13 cellular contexts compared by ENCODE assay signal in the genomic region with DNA sequence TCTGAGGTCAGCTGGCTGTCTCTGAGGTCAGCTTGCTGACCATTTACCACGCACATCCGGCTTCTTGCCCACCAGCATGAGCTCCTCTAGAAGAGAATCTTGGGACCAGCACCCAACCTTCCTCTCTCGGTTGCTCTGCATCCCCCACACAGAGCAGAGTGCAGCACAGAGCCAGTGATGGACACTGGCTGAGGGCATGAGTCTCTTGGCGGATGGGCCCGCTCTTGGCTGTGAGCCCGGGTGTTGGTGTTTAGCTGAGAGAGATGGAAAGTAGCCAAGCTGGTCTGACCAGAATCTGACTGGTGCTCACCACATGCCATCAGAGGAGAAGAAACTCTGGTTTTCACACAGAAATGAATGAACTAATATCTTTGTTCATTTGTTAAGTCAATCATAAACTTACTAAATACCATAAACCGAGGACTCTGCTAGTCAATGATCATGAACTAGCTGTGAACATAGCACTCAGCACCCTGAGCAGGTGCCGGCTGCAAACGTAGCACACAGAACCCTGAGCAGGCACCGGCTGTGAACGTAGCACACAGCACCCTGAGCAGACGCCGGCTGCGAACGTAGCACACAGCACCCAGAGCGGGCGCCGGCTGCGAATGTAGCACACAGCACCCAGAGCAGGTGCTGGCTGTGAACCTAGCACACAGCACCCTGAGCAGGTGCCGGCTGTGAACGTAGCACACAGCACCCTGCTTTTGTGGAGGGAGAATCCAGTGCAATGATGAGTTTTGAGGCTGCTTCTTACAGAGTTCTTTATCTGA. TPM values are rescaled to one million over a fixed set of nuclear protein-coding genes. Genes with fewer than 3 reads are reported as not detected.
DNase-seq lines count a peak whose midpoint lies in the region; ATAC-seq and TF ChIP-seq lines count a peak whose summit lies in the region.
"Had no signal": no experiment of that assay in that cellular context is flagged by ENCODE, and none has a peak within 500 bp of the region (broad histone marks: within the 10 kb centered on the region; RNA-seq: fewer than 3 reads in every experiment).

No MANE protein-coding gene starts in this region.

- H3K27ac Mint-ChIP-seq in T-helper 17 cell: no peak overlapping the region
- H3K27ac Mint-ChIP-seq: natural killer cell treated with Interleukin-12 subunit alpha and Interleukin-12 subunit beta and Interleukin-15 and Interleukin-18, amount 100 ng/mL, for 72 hours had no signal

- H2AFZ ChIP-seq in mammary epithelial cell (ENCODE audit: low read depth, low read length): no peak overlapping the region

- dilution Hi-C loops in mammary epithelial cell (cut with HindIII; ENCODE audit: low sequenced_read_pairs): no loop called here

- H3K27me3 ChIP-seq in mammary epithelial cell (ENCODE audit: insufficient read depth, low read length): no peaks in the 10 kb centered on the region
- H3K27me3 ChIP-seq: uterus had no signal

- no peaks in the 10 kb centered on the region for H3K36me3 ChIP-seq in mammary epithelial cell (ENCODE audit: insufficient read depth, low read length)
- H3K36me3 ChIP-seq: uterus had no signal

- in situ Hi-C loops in mammary epithelial cell (cut with MboI; ENCODE audit: low sequenced_read_pairs in 2 of 2): no loop called here

- H3K9me3 ChIP-seq in mammary epithelial cell (replicated peaks; ENCODE audit: insufficient read depth, low read length): no peaks in the 10 kb centered on the region
- no peaks in the 10 kb centered on the region for H3K9me3 ChIP-seq in T-helper 17 cell (ENCODE audit: control insufficient read depth, low read length, poor library complexity, severe bottlenecking)
- H3K9me3 ChIP-seq: uterus had no signal

- peaks cover 39% of the 10 kb centered on the region for H3K27me3 Mint-ChIP-seq in T-helper 17 cell
- H3K27me3 Mint-ChIP-seq: natural killer cell treated with Interleukin-12 subunit alpha and Interleukin-12 subunit beta and Interleukin-15 and Interleukin-18, amount 100 ng/mL, for 72 hours had no signal

- WGBS in mammary epithelial cell (ENCODE audit: low coverage, missing lambda C conversion rate): 74% methylated on average over 20 of the region's 21 CpGs

- no peak for ATAC-seq in HG03342 (IDR thresholded peaks at IDR 0.05; ENCODE audit: unreplicated experiment)
- no peak for ATAC-seq in T-helper 17 cell
- no peak for ATAC-seq in HG03039 (IDR thresholded peaks at IDR 0.05; ENCODE audit: unreplicated experiment)
- ATAC-seq in HG03159 (IDR thresholded peaks at IDR 0.05; ENCODE audit: unreplicated experiment): no peak

- H3K4me1 Mint-ChIP-seq in T-helper 17 cell: peaks cover 8% of the 10 kb centered on the region

- CTCF ChIA-PET in mammary epithelial cell (lab: Charles Lee; ENCODE audit: low non-redundant PET): no interaction called here

- DNase-seq in COR-L47 (lab: John Stamatoyannopoulos, UW) (peak; percentile 67), LNCaP clone FGC (ENCODE audit: low read depth) (peak; percentile 32), mammary epithelial cell (peak; percentile 82), midbrain (lab: John Stamatoyannopoulos, UW) (peak; percentile 19), T-helper 17 cell (no peak)
- DNase-seq: activated naive CD4-positive, alpha-beta T cell treated with Interleukin-2 at 50 U/mL for 16 hours; NCI-H1436 treated with DMSO at 0.1 percent for 48 hours; stimulated activated CD4-positive, alpha-beta T cell treated with anti-CD3 and anti-CD28 coated beads, Interleukin-4, amount 100 ng/mL, for 4 hours; uterus had no signal

- no peaks in the 10 kb centered on the region for H3K36me3 Mint-ChIP-seq in T-helper 17 cell (ENCODE audit: low read depth)
- H3K36me3 Mint-ChIP-seq: natural killer cell treated with Interleukin-12 subunit alpha and Interleukin-12 subunit beta and Interleukin-15 and Interleukin-18, amount 100 ng/mL, for 72 hours had no signal

- H3K79me2 ChIP-seq in mammary epithelial cell (ENCODE audit: insufficient read depth, low read length): no peaks in the 10 kb centered on the region

- H3K4me3 ChIP-seq in LNCaP clone FGC (ENCODE audit: low read depth, low read length) (no peak overlapping the region), mammary epithelial cell (replicated peaks in 1 of 3; ENCODE audit: insufficient read depth in 1 of 3, low read depth in 2 of 3, low read length in 3 of 3) (no peak overlapping the region)
- H3K4me3 ChIP-seq: uterus had no signal

- H3K27ac ChIP-seq in mammary epithelial cell (ENCODE audit: insufficient read depth, low read depth, low read length): no peak overlapping the region
- H3K27ac ChIP-seq: uterus had no signal

- H3K4me1 ChIP-seq in mammary epithelial cell (ENCODE audit: insufficient read depth, low read length): peaks cover 15% of the 10 kb centered on the region
- H3K4me1 ChIP-seq: uterus had no signal

- TF ChIP-seq CTCF in LNCaP clone FGC (IDR thresholded peaks at IDR 0.05; ENCODE audit: control insufficient read depth, extremely low read depth, insufficient read depth) (no peak), mammary epithelial cell (conservative IDR thresholded peaks at IDR 0.05 in 1 of 2, IDR thresholded peaks at IDR 0.05 in 1 of 2; ENCODE audit: extremely low read depth in 1 of 2, insufficient read depth in 1 of 2, low read depth in 1 of 2, low read length in 2 of 2) (no peak)

- BruUV-seq in mammary epithelial cell (replicated peaks; lab: Mats Ljungman, UMichigan): no TSS peak

- H3K4me2 ChIP-seq in mammary epithelial cell (ENCODE audit: insufficient read depth, low read depth, low read length): no peak overlapping the region

- no peak overlapping the region for H3K9ac ChIP-seq in mammary epithelial cell (ENCODE audit: insufficient read depth, low read length)

- H3K4me3 Mint-ChIP-seq in T-helper 17 cell: no peak overlapping the region
- H3K4me3 Mint-ChIP-seq: natural killer cell treated with Interleukin-12 subunit alpha and Interleukin-12 subunit beta and Interleukin-15 and Interleukin-18, amount 100 ng/mL, for 72 hours had no signal

- no peaks in the 10 kb centered on the region for H4K20me1 ChIP-seq in mammary epithelial cell (ENCODE audit: insufficient read depth, low read length)

- intact Hi-C loops in mammary epithelial cell (cut with micrococcal nuclease): no loop called here

RNA-seq across cellular contexts. Expression of a gene that starts 10.4 kb away (rescaled TPM):
- total RNA-seq in mammary epithelial cell (1 to 10 TPM in 1 of 2 donors, under 1 TPM in 1; 0.64 to 4.3 TPM), T-helper 17 cell (not detected)
- polyA plus RNA-seq in mammary epithelial cell: 0.46 TPM
- 1.8 TPM for polyA minus RNA-seq in mammary epithelial cell
- total RNA-seq: natural killer cell treated with Interleukin-12 subunit alpha and Interleukin-12 subunit beta and Interleukin-15 and Interleukin-18, amount 100 ng/mL, for 72 hours had no signal

Comparison
In these comparisons a context has a peak if more than half of its experiments do, and no peak if none do; other contexts are left out.
1. DNase-seq: peak in COR-L47 (single experiment), LNCaP clone FGC (single experiment), mammary epithelial cell (single experiment) and midbrain (single experiment); none in T-helper 17 cell (0 of 3).